Comparison of ENCODE assay signal across 9 cellular contexts in genomic region chr2:109127556-109127955, GRCh38. TPM values are rescaled to one million over a fixed set of nuclear protein-coding genes. Genes with fewer than 3 reads are reported as not detected.
DNase-seq lines count a peak whose midpoint lies in the region; ATAC-seq and TF ChIP-seq lines count a peak whose summit lies in the region.
"Had no signal": no experiment of that assay in that cellular context is flagged by ENCODE, and none has a peak within 500 bp of the region (broad histone marks: within the 10 kb centered on the region; RNA-seq: fewer than 3 reads in every experiment).

No MANE protein-coding gene starts in this region.

- DNase-seq in Caco-2 (no peak), MG63 (no peak), dorsolateral prefrontal cortex (no peak), neural progenitor cell (ENCODE audit: low spot score) (no peak), H7 (no peak), foreskin fibroblast (no peak)

- H3K4me1 ChIP-seq in Caco-2 (no peaks in the 10 kb centered on the region; the same call in 1 of the 2 replicates), neural progenitor cell (no peaks in the 10 kb centered on the region)

- peak overlapping the region in 7 of 59 donors; percentile 33 to 83 (median 80) for H3K27ac ChIP-seq in dorsolateral prefrontal cortex
- no peak overlapping the region for H3K27ac ChIP-seq in neural progenitor cell
- H3K27ac ChIP-seq: cardiac muscle cell had no signal

- H3K79me2 ChIP-seq in neural progenitor cell (ENCODE audit: low read depth) = no peaks in the 10 kb centered on the region

- peaks cover 10% of the 10 kb centered on the region for H4K20me1 ChIP-seq in neural progenitor cell (ENCODE audit: low read depth)

- peak overlapping the region; percentile 98 for H3K4me2 ChIP-seq in neural progenitor cell

- H3K36me3 Mint-ChIP-seq in Caco-2 (ENCODE audit: insufficient read depth, unreplicated experiment) = no peaks in the 10 kb centered on the region
- H3K36me3 Mint-ChIP-seq in neural progenitor cell = peaks cover 2% of the 10 kb centered on the region

- peak overlapping the region; percentile 84 for H3K4me3 Mint-ChIP-seq in Caco-2 (ENCODE audit: unreplicated experiment)
- peak overlapping the region; percentile 82 for H3K4me3 Mint-ChIP-seq in neural progenitor cell

- H3K27me3 Mint-ChIP-seq in Caco-2 (ENCODE audit: insufficient read depth, unreplicated experiment) (peaks cover 8% of the 10 kb centered on the region), neural progenitor cell (ENCODE audit: insufficient read depth, low read depth) (peaks cover 22% of the 10 kb centered on the region)

- no peak for ATAC-seq in esophagus mucosa
- ATAC-seq in HG02798 (IDR thresholded peaks at IDR 0.05; ENCODE audit: poor library complexity, unreplicated experiment) = no peak

- no peaks in the 10 kb centered on the region for H3K9me3 Mint-ChIP-seq in Caco-2 (ENCODE audit: unreplicated experiment)
- no peaks in the 10 kb centered on the region for H3K9me3 Mint-ChIP-seq in neural progenitor cell

- TF ChIP-seq CTCF in Caco-2 (IDR thresholded peaks at IDR 0.05; ENCODE audit: insufficient read depth in 1 of 2, low read depth in 1 of 2, low read length in 1 of 2, severe bottlenecking in 1 of 2, unreplicated experiment in 1 of 2) = no peak
- TF ChIP-seq CTCF in dorsolateral prefrontal cortex (IDR thresholded peaks at IDR 0.05 in 54 of 56, conservative IDR thresholded peaks at IDR 0.05 in 2 of 56; ENCODE audit: low read depth in 1 of 56, partially characterized antibody in 56 of 56) = no peak
- TF ChIP-seq CTCF in neural progenitor cell (IDR thresholded peaks at IDR 0.05) = no peak
- TF ChIP-seq CTCF in foreskin fibroblast (IDR thresholded peaks at IDR 0.05; ENCODE audit: low read depth, low read length) = no peak

- POLR2A ChIA-PET in Caco-2 (lab: Charles Lee) = no interaction called here

- BruUV-seq in Caco-2 (replicated peaks; lab: Mats Ljungman, UMichigan) = no TSS peak

- H3K27ac Mint-ChIP-seq in Caco-2 (ENCODE audit: unreplicated experiment) (no peak overlapping the region), neural progenitor cell (no peak overlapping the region)

- CTCF ChIA-PET in Caco-2 (lab: Charles Lee) = interaction anchor here (0.7 kb wide), 1 partner anchor 77 kb away, joined by 3 read pairs; no protein-coding TSS in a partner anchor

- intact Hi-C loops in Caco-2 (cut with micrococcal nuclease; ENCODE audit: unreplicated experiment) (loop anchor here (1.0 kb wide), 1 partner anchor 154 kb away; no protein-coding TSS in a partner anchor), dorsolateral prefrontal cortex (cut with DNase I) (loop anchor here in 1 of 2 donors (5.0 to 10.0 kb wide), 2 partner anchors 80 to 347 kb away; no protein-coding TSS in a partner anchor)

- H3K36me3 ChIP-seq in Caco-2 (ENCODE audit: control insufficient read depth, insufficient read depth, low read length) (no peaks in the 10 kb centered on the region), MG63 (no peaks in the 10 kb centered on the region), neural progenitor cell (no peaks in the 10 kb centered on the region), H7 (replicated peaks; ENCODE audit: control insufficient read depth, insufficient read depth, low read length) (no peaks in the 10 kb centered on the region)
- H3K36me3 ChIP-seq: cardiac muscle cell had no signal

- H3K9me3 ChIP-seq in Caco-2 (no peaks in the 10 kb centered on the region), MG63 (no peaks in the 10 kb centered on the region), neural progenitor cell (ENCODE audit: low read depth) (no peaks in the 10 kb centered on the region)

- no peaks in the 10 kb centered on the region for H3F3A ChIP-seq in neural progenitor cell (ENCODE audit: low read depth)

- no peak overlapping the region for H2AFZ ChIP-seq in neural progenitor cell (replicated peaks)

- no peak overlapping the region for H3K9ac ChIP-seq in neural progenitor cell

- no peak overlapping the region; the same call in 1 of the 2 replicates for H3K4me3 ChIP-seq in Caco-2 (ENCODE audit: low read depth, low read length)
- peak overlapping the region; percentile 41; the same call in 1 of the 2 replicates for H3K4me3 ChIP-seq in MG63
- peak overlapping the region in 54 of 59 donors; percentile 54 to 88 (median 70) for H3K4me3 ChIP-seq in dorsolateral prefrontal cortex
- no peak overlapping the region for H3K4me3 ChIP-seq in neural progenitor cell
- H3K4me3 ChIP-seq in H7 (ENCODE audit: insufficient read depth, low read depth, low read length) = no peak overlapping the region
- H3K4me3 ChIP-seq in foreskin fibroblast (ENCODE audit: low read depth in 1 of 2, low read length in 2 of 2) = no peak overlapping the region

- H3K27me3 ChIP-seq in Caco-2 (replicated peaks; ENCODE audit: control insufficient read depth, insufficient read depth, low read length) = peaks cover 5% of the 10 kb centered on the region
- H3K27me3 ChIP-seq in MG63 = peaks cover 13% of the 10 kb centered on the region
- peaks cover 0 to 46% (median 0%) of the 10 kb centered on the region in 45 donors for H3K27me3 ChIP-seq in dorsolateral prefrontal cortex
- H3K27me3 ChIP-seq in neural progenitor cell = peaks cover 69% of the 10 kb centered on the region
- H3K27me3 ChIP-seq in H7 (ENCODE audit: control insufficient read depth, insufficient read depth, low read length) = peaks cover 35% of the 10 kb centered on the region

- H3K4me1 Mint-ChIP-seq in Caco-2 (ENCODE audit: low read depth, unreplicated experiment) (no peaks in the 10 kb centered on the region), neural progenitor cell (peaks cover 34% of the 10 kb centered on the region)

RNA-seq across cellular contexts. Expression of gene SH3RF3, which starts 1.4 kb away (rescaled TPM):
- 0.98 and 1.1 TPM in 2 replicates for total RNA-seq in Caco-2 (2022)
- 0.22 and 0.82 TPM in 2 replicates for total RNA-seq in MG63 (2014; rRNA removed; shearing (Covaris generic); ENCODE audit: low replicate concordance)
- 10 to 100 TPM in 98 of 120 experiments, 1 to 10 TPM in 22; 6.1 to 18.7 (median 11.5) TPM for total RNA-seq in dorsolateral prefrontal cortex
- 0.28 TPM in 2 replicates for total RNA-seq in neural progenitor cell (ENCODE audit: low replicate concordance)
- 0.68 TPM for total RNA-seq in esophagus mucosa
- total RNA-seq in H7 (2014; rRNA removed; shearing (Covaris generic)) = 0.80 and 1.0 TPM in 2 replicates

Comparison
In these comparisons a context has a peak if more than half of its experiments do, and no peak if none do; other contexts are left out.
1. H3K4me3 ChIP-seq: peak in MG63 (single experiment) and dorsolateral prefrontal cortex (54 of 59); none in Caco-2 (single experiment), neural progenitor cell (single experiment), H7 (single experiment) and foreskin fibroblast (0 of 2).